In the genomic region with DNA sequence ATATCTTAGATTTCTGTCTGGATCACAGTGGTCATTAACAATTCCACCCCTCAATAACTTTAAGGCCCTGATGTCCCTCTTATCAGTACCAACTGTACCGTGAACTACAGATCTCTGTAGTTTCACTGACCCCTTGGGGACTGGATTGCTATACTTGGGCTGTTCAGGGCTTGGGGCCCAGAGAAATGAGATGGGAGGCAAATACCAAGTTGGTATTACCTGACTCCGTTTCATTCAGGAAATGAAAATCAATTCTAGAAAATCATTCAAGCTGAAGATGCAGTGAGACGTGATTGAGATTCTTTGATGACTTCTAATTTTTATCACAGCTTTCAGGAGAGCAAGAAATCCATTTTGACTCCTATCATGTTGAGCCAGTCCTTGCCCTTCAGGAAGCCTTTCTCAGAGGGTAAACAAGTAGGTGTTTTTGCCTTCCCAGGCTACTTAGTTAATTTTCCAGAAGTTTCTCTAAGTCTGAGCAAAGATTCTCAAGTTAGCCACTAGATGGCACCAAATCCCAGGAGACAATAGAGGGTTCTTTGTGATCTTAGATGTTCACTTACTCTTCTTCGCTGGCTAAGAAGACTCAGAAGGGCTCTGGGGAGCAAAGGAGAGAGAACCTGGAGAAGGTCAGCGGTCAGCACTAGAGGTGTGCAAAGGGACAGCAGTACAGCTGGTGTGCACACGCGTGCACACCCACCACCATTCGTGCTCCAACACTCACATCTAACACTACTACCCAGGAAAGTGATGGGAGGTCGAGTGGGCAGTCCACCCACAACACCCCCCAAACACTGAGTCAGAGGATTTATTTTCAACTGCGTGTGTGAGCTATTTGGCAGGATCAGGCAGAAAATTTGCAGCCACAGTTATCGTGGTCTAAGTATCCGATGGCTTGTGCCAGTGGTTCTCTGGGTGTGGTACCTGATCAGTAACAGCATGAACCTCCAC, we compare ENCODE assay signal across 8 cellular contexts. TPM values are rescaled to one million over a fixed set of nuclear protein-coding genes. Genes with fewer than 3 reads are reported as not detected.
DNase-seq lines count a peak whose midpoint lies in the region; ATAC-seq, FAIRE-seq and TF ChIP-seq lines count a peak whose summit lies in the region.

No MANE protein-coding gene starts in this region.

- POLR2A ChIA-PET in PC-9 (lab: Charles Lee; ENCODE audit: unreplicated experiment) (no interaction called here), K562 (lab: Yijun Ruan, JAX) (interaction anchor here (0.6 kb wide), 1 partner anchor 10 kb away, joined by 3 read pairs; no protein-coding TSS in a partner anchor)

- intact Hi-C loops in PC-9 (cut with micrococcal nuclease; ENCODE audit: unreplicated experiment) (loop anchor here (2.0 to 10.0 kb wide), 3 partner anchors 182 to 669 kb away; no protein-coding TSS in a partner anchor), K562 (cut with micrococcal nuclease) (loop anchor here (2.0 to 5.0 kb wide), 3 partner anchors 47 to 383 kb away; no protein-coding TSS in a partner anchor)

- H3K27me3 ChIP-seq in HUES6 (ENCODE audit: control insufficient read depth, insufficient read depth, low read length) (no peaks in the 10 kb centered on the region), PC-9 (ENCODE audit: insufficient read depth, low read depth) (no peaks in the 10 kb centered on the region), K562 (ENCODE audit: control insufficient read depth in 2 of 2, insufficient read depth in 2 of 2, low read length in 2 of 2) (no peaks in the 10 kb centered on the region; a peak in 1 of 5 replicates)

- DNase-seq in NCI-H2081 (lab: John Stamatoyannopoulos, UW) (peak; percentile 57 to 61), NCI-H2081 treated with DMSO at 0.1 percent for 48 hours (lab: John Stamatoyannopoulos, UW) (no peak), PC-9 (peak in 1 of 2 experiments; percentile 16), K562 (ENCODE audit: extremely low read depth in 1 of 4, low spot score in 3 of 4) (peak; percentile 49 to 72 (median 52)), immature natural killer cell (peak; percentile 57 to 67 (median 63)), smooth muscle cell of the brain vasculature (ENCODE audit: low read depth, low spot score) (peak; percentile 65)

- H3K27ac Mint-ChIP-seq in immature natural killer cell, result peak overlapping the region; percentile 62 to 86 (median 79)

- WGBS in K562 (ENCODE audit: insufficient coverage, low coverage, missing lambda C conversion rate), result 34% methylated on average over 12 of the region's 12 CpGs

- peaks cover 4 to 10% (median 5%) of the 10 kb centered on the region in 3 donors for H3K27me3 Mint-ChIP-seq in immature natural killer cell (ENCODE audit: low read depth in 3 of 3)

- peak; percentile 53 to 74 for TF ChIP-seq RAD21 in K562 (CRISPR knock-in tag; conservative IDR thresholded peaks at IDR 0.05 in 1 of 2, IDR thresholded peaks at IDR 0.05 in 1 of 2)

- H3K9ac ChIP-seq in HUES6 (ENCODE audit: low read length) (no peak overlapping the region), K562 (ENCODE audit: insufficient read depth in 1 of 2, low read depth in 2 of 2, low read length in 2 of 2) (no peak overlapping the region)

- FAIRE-seq in K562 (lab: Jason Lieb, UNC), result peak; percentile 89

- H3K4me3 Mint-ChIP-seq in immature natural killer cell, result peak overlapping the region in 4 of 5 donors; percentile 4 to 56 (median 38)

- no peak for TF ChIP-seq EP300 in K562 (IDR thresholded peaks at IDR 0.05; ENCODE audit: low read length)

- no peaks in the 10 kb centered on the region for H3K9me2 ChIP-seq in PC-9 (ENCODE audit: insufficient read depth)

- in situ Hi-C loops in K562 (cut with MboI), result no loop called here

- H3K4me1 Mint-ChIP-seq in immature natural killer cell, result peaks cover 22 to 47% of the 10 kb centered on the region in 2 donors

- H3K27ac ChIP-seq in HUES6 (ENCODE audit: low read depth, low read length) (0 out of 2 replicates have a peak overlapping the region, but pooled peaks have one; percentile 27), PC-9 (no peak overlapping the region), K562 (ENCODE audit: extremely low read depth, low read depth, low read length) (no peak overlapping the region)

- H3K4me2 ChIP-seq in PC-9, result no peak overlapping the region
- H3K4me2 ChIP-seq in K562 (ENCODE audit: insufficient read depth, low read length), result no peak overlapping the region

- H3K9me3 ChIP-seq in HUES6 (ENCODE audit: control insufficient read depth, insufficient read depth, low read depth, low read length) (no peaks in the 10 kb centered on the region), PC-9 (ENCODE audit: insufficient read depth, low read depth) (no peaks in the 10 kb centered on the region), K562 (replicated peaks; ENCODE audit: control insufficient read depth, insufficient read depth, low read depth, low read length) (no peaks in the 10 kb centered on the region)

- no peaks in the 10 kb centered on the region for H3K9me3 Mint-ChIP-seq in immature natural killer cell

- H2AFZ ChIP-seq in PC-9, result no peak overlapping the region
- no peak overlapping the region for H2AFZ ChIP-seq in K562 (ENCODE audit: low read depth, low read length)

- CTCF ChIA-PET in PC-9 (lab: Charles Lee) (interaction anchor here (0.7 kb wide), 1 partner anchor 1486 kb away, joined by 19 read pairs; no protein-coding TSS in a partner anchor), K562 (lab: Yijun Ruan, JAX; ENCODE audit: low intra/inter-chr PET ratio) (no interaction called here)

- peaks cover 29% of the 10 kb centered on the region for H3K4me1 ChIP-seq in HUES6 (ENCODE audit: control insufficient read depth, insufficient read depth, low read length)
- H3K4me1 ChIP-seq in PC-9 (replicated peaks; ENCODE audit: insufficient read depth), result peaks cover 5% of the 10 kb centered on the region; the same call in 1 of the 2 replicates
- H3K4me1 ChIP-seq in K562 (replicated peaks in 1 of 2; ENCODE audit: control insufficient read depth in 2 of 2, insufficient read depth in 2 of 2, low read length in 2 of 2), result peaks cover 8 to 17% of the 10 kb centered on the region in 2 experiments; a peak in 4 of 5 replicates

- H4K20me1 ChIP-seq in PC-9 (ENCODE audit: insufficient read depth) (peaks cover 16% of the 10 kb centered on the region; the same call in 1 of the 2 replicates), K562 (replicated peaks; ENCODE audit: control insufficient read depth, insufficient read depth, low read length) (no peaks in the 10 kb centered on the region; the same call in 1 of the 2 replicates)

- peaks cover 0 to 3% (median 0%) of the 10 kb centered on the region in 3 donors for H3K36me3 Mint-ChIP-seq in immature natural killer cell

- H3K79me2 ChIP-seq in PC-9 (ENCODE audit: low read depth), result peaks cover 20% of the 10 kb centered on the region
- H3K79me2 ChIP-seq in K562 (ENCODE audit: control insufficient read depth, insufficient read depth, low read length), result peaks cover 14% of the 10 kb centered on the region

- ATAC-seq in GM21423 (IDR thresholded peaks at IDR 0.05; ENCODE audit: unreplicated experiment) (peak; percentile 56), K562 (peak; percentile 84)

- BruUV-seq in PC-9 (replicated peaks; lab: Mats Ljungman, UMichigan) (no TSS peak), K562 (replicated peaks; lab: Mats Ljungman, UMichigan) (no TSS peak)

- H3K4me3 ChIP-seq in HUES6 (ENCODE audit: low read depth, low read length) (0 out of 2 replicates have a peak overlapping the region, but pooled peaks have one; percentile 23), PC-9 (no peak overlapping the region), K562 (no peak overlapping the region)

- TF ChIP-seq CTCF in PC-9 (conservative IDR thresholded peaks at IDR 0.05) (peak; percentile 79), K562 (IDR thresholded peaks at IDR 0.05 in 2 of 3, conservative IDR thresholded peaks at IDR 0.05 in 1 of 3; ENCODE audit: insufficient read depth in 2 of 3, low read depth in 1 of 3, low read length in 3 of 3) (peak; percentile 52 to 75 (median 66))

- H3K36me3 ChIP-seq in HUES6 (ENCODE audit: control insufficient read depth, insufficient read depth, low read length) (peaks cover 22% of the 10 kb centered on the region), PC-9 (ENCODE audit: low read depth) (peaks cover 6% of the 10 kb centered on the region; the same call in 1 of the 2 replicates), K562 (ENCODE audit: control insufficient read depth, insufficient read depth, low read length) (peaks cover 22% of the 10 kb centered on the region; the same call in 1 of the 3 replicates)

- peaks cover 5% of the 10 kb centered on the region for H3F3A ChIP-seq in PC-9 (ENCODE audit: insufficient read depth, low read depth)

- no peaks in the 10 kb centered on the region for H3K9me1 ChIP-seq in K562 (ENCODE audit: control insufficient read depth, insufficient read depth, low read length)

- TF ChIP-seq POLR2A in K562 (conservative IDR thresholded peaks at IDR 0.05), result no peak

RNA-seq across cellular contexts. Expression of a gene that starts 7.4 kb away (rescaled TPM):
- total RNA-seq in PC-9 (2021), result 61.0 and 72.9 TPM in 2 replicates
- total RNA-seq in K562 (2011; cell fraction: chromatin; rRNA removed; ENCODE audit: low replicate concordance), result 4.5 and 8.3 TPM in 2 replicates
- 4.2 and 4.3 TPM in 2 replicates for total RNA-seq in K562 (2011; cell fraction: nucleolus; rRNA removed)
- 8.1 and 9.3 TPM in 2 replicates for total RNA-seq in K562 (2011; cell fraction: nucleoplasm; rRNA removed)
- total RNA-seq in K562 (2014; rRNA removed), result 40.0 and 42.1 TPM in 2 replicates
- total RNA-seq in K562 (2014; rRNA removed; fragmentation: Illumina TruSeq; extraction: Trizol), result 71.9 and 82.2 TPM in 2 replicates
- 64.8 and 67.2 TPM in 2 replicates for total RNA-seq in K562 (2015; rRNA removed; fragmentation: Illumina TruSeq; extraction: Trizol)
- 37.7 and 43.0 TPM in 2 replicates for total RNA-seq in K562 (2021)
- polyA plus RNA-seq in K562 (2011; rRNA removed), result 35.0 and 59.7 TPM in 2 replicates
- 10.9 and 24.4 TPM in 2 replicates for polyA plus RNA-seq in K562 (2011; cell fraction: cytosol; rRNA removed)
- polyA plus RNA-seq in K562 (2011; cell fraction: nucleus; rRNA removed), result 6.3 and 7.7 TPM in 2 replicates
- polyA plus RNA-seq in K562 (2012), result 44.6 and 62.9 TPM in 2 replicates
- polyA plus RNA-seq in K562 (2014; fragmentation: Illumina TruSeq; extraction: Trizol), result 68.1 and 69.5 TPM in 2 replicates
- 100 to 1,000 TPM in 1 of 2 experiments, 10 to 100 TPM in 1; 60.3 to 130 TPM for polyA plus RNA-seq in K562 (2014; fragmentation: Nextera tagmentation; extraction: Ambion mirVana)
- 58.2 and 60.6 TPM in 2 replicates for polyA plus RNA-seq in K562 (2014; rRNA removed)
- polyA minus RNA-seq in K562 (2011; rRNA and poly(A)+ RNA removed), result 62.8 and 83.2 TPM in 2 replicates
- 13.4 and 14.8 TPM in 2 replicates for polyA minus RNA-seq in K562 (2011; cell fraction: cytosol; rRNA and poly(A)+ RNA removed)
- polyA minus RNA-seq in K562 (2011; cell fraction: nucleus; rRNA and poly(A)+ RNA removed), result 4.0 and 8.2 TPM in 2 replicates
- polyA plus RNA-seq in immature natural killer cell, result 100 to 1,000 TPM in 2 of 3 donors, 10 to 100 TPM in 1; 80.6 to 188 (median 120) TPM

RNA-seq across cellular contexts. Expression of a gene that starts 7.7 kb away (rescaled TPM):
- total RNA-seq in PC-9 (2021) (72.2 and 80.5 TPM in 2 replicates), K562 (2014; rRNA removed) (41.7 and 46.5 TPM in 2 replicates), K562 (2014; rRNA removed; fragmentation: Illumina TruSeq; extraction: Trizol) (68.9 and 75.2 TPM in 2 replicates), K562 (2015; rRNA removed; fragmentation: Illumina TruSeq; extraction: Trizol) (54.2 and 57.2 TPM in 2 replicates), K562 (2021) (54.0 and 56.5 TPM in 2 replicates)
- 111 and 136 TPM in 2 replicates for total RNA-seq in K562 (2011; cell fraction: chromatin; rRNA removed; ENCODE audit: low replicate concordance)
- total RNA-seq in K562 (2011; cell fraction: nucleolus; rRNA removed), result 99.4 and 101 TPM in 2 replicates
- 100 and 117 TPM in 2 replicates for total RNA-seq in K562 (2011; cell fraction: nucleoplasm; rRNA removed)
- polyA plus RNA-seq in K562 (2011; rRNA removed) (101 and 118 TPM in 2 replicates), K562 (2014; fragmentation: Illumina TruSeq; extraction: Trizol) (65.2 and 73.8 TPM in 2 replicates), K562 (2014; fragmentation: Nextera tagmentation; extraction: Ambion mirVana) (100 to 1,000 TPM; 137 to 146 TPM), K562 (2014; rRNA removed) (72.9 and 77.0 TPM in 2 replicates), immature natural killer cell (10 to 100 TPM; 19.3 to 23.6 (median 22.7) TPM)
- polyA plus RNA-seq in K562 (2011; cell fraction: cytosol; rRNA removed), result 44.5 and 61.1 TPM in 2 replicates
- 199 and 281 TPM in 2 replicates for polyA plus RNA-seq in K562 (2011; cell fraction: nucleus; rRNA removed)
- polyA plus RNA-seq in K562 (2012), result 48.0 and 49.0 TPM in 2 replicates
- 30.9 and 40.0 TPM in 2 replicates for polyA minus RNA-seq in K562 (2011; rRNA and poly(A)+ RNA removed)
- 16.3 and 22.1 TPM in 2 replicates for polyA minus RNA-seq in K562 (2011; cell fraction: cytosol; rRNA and poly(A)+ RNA removed)
- 18.3 and 29.0 TPM in 2 replicates for polyA minus RNA-seq in K562 (2011; cell fraction: nucleus; rRNA and poly(A)+ RNA removed)

RNA-seq across cellular contexts. Expression of a gene that starts 24.6 kb away (rescaled TPM):
- total RNA-seq in PC-9 (2021), result 299 and 359 TPM in 2 replicates
- total RNA-seq in K562 (2011; cell fraction: chromatin; rRNA removed; ENCODE audit: low replicate concordance), result 200 and 267 TPM in 2 replicates
- total RNA-seq in K562 (2011; cell fraction: nucleolus; rRNA removed), result 186 and 225 TPM in 2 replicates
- 351 and 388 TPM in 2 replicates for total RNA-seq in K562 (2011; cell fraction: nucleoplasm; rRNA removed)
- 1,374 and 2,621 TPM in 2 replicates for total RNA-seq in K562 (2014; rRNA removed)
- total RNA-seq in K562 (2014; rRNA removed; fragmentation: Illumina TruSeq; extraction: Trizol), result 3,520 and 3,818 TPM in 2 replicates
- 3,031 and 3,209 TPM in 2 replicates for total RNA-seq in K562 (2015; rRNA removed; fragmentation: Illumina TruSeq; extraction: Trizol)
- 412 and 461 TPM in 2 replicates for total RNA-seq in K562 (2021)
- 4,008 and 4,383 TPM in 2 replicates for polyA plus RNA-seq in K562 (2011; rRNA removed)
- 523 and 2,114 TPM in 2 replicates for polyA plus RNA-seq in K562 (2011; cell fraction: cytosol; rRNA removed)
- polyA plus RNA-seq in K562 (2011; cell fraction: nucleus; rRNA removed), result 461 and 1,073 TPM in 2 replicates
- polyA plus RNA-seq in K562 (2012), result 1,913 and 2,065 TPM in 2 replicates
- 3,410 and 3,967 TPM in 2 replicates for polyA plus RNA-seq in K562 (2014; fragmentation: Illumina TruSeq; extraction: Trizol)
- 1,000 to 10,000 TPM; 2,383 to 2,855 TPM for polyA plus RNA-seq in K562 (2014; fragmentation: Nextera tagmentation; extraction: Ambion mirVana)
- polyA plus RNA-seq in K562 (2014; rRNA removed), result 4,212 and 4,539 TPM in 2 replicates
- 692 and 865 TPM in 2 replicates for polyA minus RNA-seq in K562 (2011; rRNA and poly(A)+ RNA removed)
- 117 and 140 TPM in 2 replicates for polyA minus RNA-seq in K562 (2011; cell fraction: cytosol; rRNA and poly(A)+ RNA removed)
- 81.9 and 198 TPM in 2 replicates for polyA minus RNA-seq in K562 (2011; cell fraction: nucleus; rRNA and poly(A)+ RNA removed)
- 1,000 to 10,000 TPM in 1 of 3 donors, 100 to 1,000 TPM in 2; 753 to 1,251 (median 825) TPM for polyA plus RNA-seq in immature natural killer cell

RNA-seq across cellular contexts. Expression of a gene that starts 29.5 kb away (rescaled TPM):
- total RNA-seq in PC-9 (2021) (not detected in 2 replicates), K562 (2014; rRNA removed) (35.4 and 39.9 TPM in 2 replicates), K562 (2014; rRNA removed; fragmentation: Illumina TruSeq; extraction: Trizol) (67.5 and 78.1 TPM in 2 replicates), K562 (2015; rRNA removed; fragmentation: Illumina TruSeq; extraction: Trizol) (57.0 and 59.0 TPM in 2 replicates), K562 (2021) (46.8 and 59.3 TPM in 2 replicates)
- 125 and 212 TPM in 2 replicates for total RNA-seq in K562 (2011; cell fraction: chromatin; rRNA removed; ENCODE audit: low replicate concordance)
- 65.4 and 67.6 TPM in 2 replicates for total RNA-seq in K562 (2011; cell fraction: nucleolus; rRNA removed)
- 90.3 and 117 TPM in 2 replicates for total RNA-seq in K562 (2011; cell fraction: nucleoplasm; rRNA removed)
- polyA plus RNA-seq in K562 (2011; rRNA removed) (87.2 and 93.4 TPM in 2 replicates), K562 (2014; fragmentation: Illumina TruSeq; extraction: Trizol) (78.0 and 82.4 TPM in 2 replicates), K562 (2014; fragmentation: Nextera tagmentation; extraction: Ambion mirVana) (10 to 100 TPM; 14.9 to 76.4 TPM), K562 (2014; rRNA removed) (65.2 TPM in 2 replicates), immature natural killer cell (1 to 10 TPM in 1 of 3 donors, under 1 TPM in 2; 0.36 to 3.4 (median 0.91) TPM)
- 27.6 and 48.3 TPM in 2 replicates for polyA plus RNA-seq in K562 (2011; cell fraction: cytosol; rRNA removed)
- 136 and 171 TPM in 2 replicates for polyA plus RNA-seq in K562 (2011; cell fraction: nucleus; rRNA removed)
- polyA plus RNA-seq in K562 (2012), result 48.8 and 60.2 TPM in 2 replicates
- polyA minus RNA-seq in K562 (2011; rRNA and poly(A)+ RNA removed), result 56.9 and 63.8 TPM in 2 replicates
- polyA minus RNA-seq in K562 (2011; cell fraction: cytosol; rRNA and poly(A)+ RNA removed), result 21.4 and 23.4 TPM in 2 replicates
- polyA minus RNA-seq in K562 (2011; cell fraction: nucleus; rRNA and poly(A)+ RNA removed), result 32.4 and 63.2 TPM in 2 replicates
